ENCODE assay signal across 12 cellular contexts in genomic region chrX:13074297-13075262, GRCh38. TPM values are rescaled to one million over a fixed set of nuclear protein-coding genes. Genes with fewer than 3 reads are reported as not detected.
DNase-seq lines count a peak whose midpoint lies in the region; ATAC-seq, FAIRE-seq and TF ChIP-seq lines count a peak whose summit lies in the region.
"Had no signal": no experiment of that assay in that cellular context is flagged by ENCODE, and none has a peak within 500 bp of the region (broad histone marks: within the 10 kb centered on the region; RNA-seq: fewer than 3 reads in every experiment).

No MANE protein-coding gene starts in this region.

- H2AFZ ChIP-seq in SK-N-SH (ENCODE audit: low read depth), result 0 out of 2 replicates have a peak overlapping the region, but pooled peaks have one; percentile 10

- ATAC-seq in SK-N-SH treated with all-trans-retinoic acid at 6 μM for 48 hours (no peak), GM21737 (IDR thresholded peaks at IDR 0.05; ENCODE audit: unreplicated experiment) (peak; percentile 77), HG03558 (IDR thresholded peaks at IDR 0.05; ENCODE audit: extremely low read depth, unreplicated experiment) (peak; percentile 72)
- peak; percentile 92 to 99 for ATAC-seq in naive thymus-derived CD8-positive, alpha-beta T cell
- ATAC-seq: left colon had no signal

- no peaks in the 10 kb centered on the region for H3K9me2 ChIP-seq in SK-N-SH

- no peak overlapping the region for H3K9ac ChIP-seq in SK-N-SH

- no peak for FAIRE-seq in D721Med (lab: Jason Lieb, UNC)

- peaks cover 14% of the 10 kb centered on the region for H3F3A ChIP-seq in SK-N-SH (replicated peaks; ENCODE audit: insufficient read depth)

- no peaks in the 10 kb centered on the region for H4K20me1 ChIP-seq in SK-N-SH (ENCODE audit: insufficient read depth)

- no peak for TF ChIP-seq POLR2A in lower leg skin (IDR thresholded peaks at IDR 0.05)

- 61% methylated on average over 9 of the region's 9 CpGs for WGBS in SK-N-SH (ENCODE audit: low lambda C conversion rate)
- WGBS in lower leg skin, 2 donors, result 80 to 86% methylated on average over 9 of the region's 9 CpGs

- POLR2A ChIA-PET in SK-N-SH (lab: Yijun Ruan, JAX), result no interaction called here
- POLR2A ChIA-PET in naive thymus-derived CD8-positive, alpha-beta T cell (lab: Charles Lee), result interaction anchor here (0.9 to 20.9 kb wide), 12 partner anchors 10 to 118 kb away, joined by 3 to 1055 read pairs (median 6); partner anchors contain the start of gene TMSB4X

- no peak for TF ChIP-seq CTCF in SK-N-SH (IDR thresholded peaks at IDR 0.05)
- TF ChIP-seq CTCF in lower leg skin (IDR thresholded peaks at IDR 0.05), result no peak
- TF ChIP-seq CTCF in D721Med (IDR thresholded peaks at IDR 0.05; ENCODE audit: insufficient read depth, missing control alignments), result no peak

- H3K9me3 Mint-ChIP-seq in naive thymus-derived CD8-positive, alpha-beta T cell, result peaks cover 0 to 18% (median 0%) of the 10 kb centered on the region in 9 donors

- no peaks in the 10 kb centered on the region for H3K9me3 ChIP-seq in SK-N-SH

- H3K27ac Mint-ChIP-seq in naive thymus-derived CD8-positive, alpha-beta T cell, result peak overlapping the region; percentile 84 to 98 (median 92)

- peaks cover 13 to 57% (median 53%) of the 10 kb centered on the region in 4 donors for H3K4me1 Mint-ChIP-seq in naive thymus-derived CD8-positive, alpha-beta T cell

- TF ChIP-seq EP300 in SK-N-SH (IDR thresholded peaks at IDR 0.05; ENCODE audit: borderline replicate concordance in 1 of 2, low read depth in 1 of 2, low read length in 1 of 2), result no peak

- no peak overlapping the region for H3K4me2 ChIP-seq in SK-N-SH

- DNase-seq in SK-N-SH, result no peak
- peak in 2 of 10 donors; percentile 52 to 56 for DNase-seq in naive thymus-derived CD8-positive, alpha-beta T cell
- DNase-seq in epidermal melanocyte (ENCODE audit: insufficient read length, low spot score), result no peak
- no peak for DNase-seq in lower leg skin (ENCODE audit: low spot score in 2 of 2)
- no peak for DNase-seq in D721Med (ENCODE audit: insufficient read length, low spot score)
- DNase-seq: H7, left colon had no signal

- H3K4me3 ChIP-seq in SK-N-SH (ENCODE audit: low read depth in 2 of 2, low read length in 1 of 2) (no peak overlapping the region), lower leg skin (ENCODE audit: low read depth, poor library complexity, severe bottlenecking) (no peak overlapping the region)

- intact Hi-C loops in lower leg skin (cut with DNase I; ENCODE audit: low total_unique reads), result no loop called here

- no peaks in the 10 kb centered on the region for H3K79me2 ChIP-seq in SK-N-SH (ENCODE audit: insufficient read depth)

- TF ChIP-seq RAD21 in SK-N-SH (IDR thresholded peaks at IDR 0.05; ENCODE audit: low read length), result no peak

- H3K4me3 Mint-ChIP-seq in naive thymus-derived CD8-positive, alpha-beta T cell, result peak overlapping the region in 9 of 10 donors; percentile 1 to 72 (median 42)

- H3K36me3 Mint-ChIP-seq in naive thymus-derived CD8-positive, alpha-beta T cell, result peaks cover 0 to 7% (median 0%) of the 10 kb centered on the region in 3 donors

- H3K27me3 Mint-ChIP-seq in naive thymus-derived CD8-positive, alpha-beta T cell, result no peaks in the 10 kb centered on the region

- no peaks in the 10 kb centered on the region for H3K36me3 ChIP-seq in SK-N-SH (replicated peaks in 1 of 2; ENCODE audit: control insufficient read depth in 1 of 2, insufficient read depth in 2 of 2, low read length in 1 of 2)

- H3K27me3 ChIP-seq in SK-N-SH (ENCODE audit: insufficient read depth), result no peaks in the 10 kb centered on the region

- CTCF ChIA-PET in SK-N-SH (lab: Yijun Ruan, JAX), result no interaction called here

- no peak overlapping the region for H3K27ac ChIP-seq in SK-N-SH (ENCODE audit: low read depth in 2 of 2, low read length in 1 of 2)
- H3K27ac ChIP-seq: 22Rv1 had no signal

- 0 out of 4 replicates have a peak, but pooled peaks cover 0 to 7% of the 10 kb centered on the region in 2 experiments for H3K4me1 ChIP-seq in SK-N-SH (ENCODE audit: control insufficient read depth in 1 of 2, insufficient read depth in 2 of 2, low read depth in 1 of 2, low read length in 1 of 2)

TF ChIP-seq in SK-N-SH, 30 proteins besides CTCF, POLR2A, EP300 and RAD21 (continues in another document):
- TF ChIP-seq GABPA (IDR thresholded peaks at IDR 0.05; ENCODE audit: low read depth), result no peak
- no peak for TF ChIP-seq TAF1 (IDR thresholded peaks at IDR 0.05; ENCODE audit: borderline replicate concordance, low read depth, low read length)
- TF ChIP-seq ELF1 (IDR thresholded peaks at IDR 0.05), result no peak
- TF ChIP-seq POLR2AphosphoS5 (IDR thresholded peaks at IDR 0.05; ENCODE audit: low read depth, low read length), result no peak
- no peak for TF ChIP-seq FOSL2 (IDR thresholded peaks at IDR 0.05; ENCODE audit: borderline replicate concordance, low read depth)
- no peak for TF ChIP-seq SIN3A (IDR thresholded peaks at IDR 0.05; ENCODE audit: borderline replicate concordance, low read depth, low read length)
- no peak for TF ChIP-seq ZBTB33 (IDR thresholded peaks at IDR 0.05; ENCODE audit: borderline replicate concordance, low read depth)
- no peak for TF ChIP-seq FOXM1 (IDR thresholded peaks at IDR 0.05; ENCODE audit: low read depth)
- TF ChIP-seq RXRA (IDR thresholded peaks at IDR 0.05; ENCODE audit: borderline replicate concordance, low read depth), result no peak
- no peak for TF ChIP-seq USF1 (IDR thresholded peaks at IDR 0.05; ENCODE audit: borderline replicate concordance, low read depth)

TF ChIP-seq in SK-N-SH treated with all-trans-retinoic acid at 6 μM for 48 hours, 23 proteins besides CTCF, POLR2A, EP300 and RAD21 (continues in another document):
- TF ChIP-seq ZNF8 (CRISPR knock-in tag; IDR thresholded peaks at IDR 0.05) (no peak), SNAI2 (CRISPR knock-in tag; IDR thresholded peaks at IDR 0.05) (no peak), ZNF70 (CRISPR knock-in tag; IDR thresholded peaks at IDR 0.05) (no peak), TSHZ2 (CRISPR knock-in tag; IDR thresholded peaks at IDR 0.05) (no peak), ZFP30 (CRISPR knock-in tag; IDR thresholded peaks at IDR 0.05) (no peak), TOX (CRISPR knock-in tag; IDR thresholded peaks at IDR 0.05; ENCODE audit: borderline replicate concordance) (no peak), ZFP3 (CRISPR knock-in tag; IDR thresholded peaks at IDR 0.05) (no peak), RARB (CRISPR knock-in tag; IDR thresholded peaks at IDR 0.05) (no peak), BACH2 (CRISPR knock-in tag; IDR thresholded peaks at IDR 0.05; ENCODE audit: borderline replicate concordance) (no peak), ZNF565 (CRISPR knock-in tag; conservative IDR thresholded peaks at IDR 0.05; ENCODE audit: low read depth) (no peak), POU6F1 (CRISPR knock-in tag; IDR thresholded peaks at IDR 0.05; ENCODE audit: borderline replicate concordance, low read depth) (no peak), TCF4 (CRISPR knock-in tag; IDR thresholded peaks at IDR 0.05; ENCODE audit: borderline replicate concordance) (no peak)

RNA-seq across cellular contexts. Expression of gene FAM9C, which starts 30.2 kb away (rescaled TPM):
- 1.9 and 2.6 TPM in 2 replicates for polyA plus RNA-seq in SK-N-SH (2012; rRNA removed)
- polyA plus RNA-seq in SK-N-SH (2012; cell fraction: cytosol; rRNA removed), result 2.4 and 2.5 TPM in 2 replicates
- 3.1 and 6.2 TPM in 2 replicates for polyA plus RNA-seq in SK-N-SH (2012; cell fraction: nucleus; rRNA removed)
- not detected for total RNA-seq in naive thymus-derived CD8-positive, alpha-beta T cell
- not detected for polyA plus RNA-seq in naive thymus-derived CD8-positive, alpha-beta T cell
- not detected for total RNA-seq in lower leg skin
- total RNA-seq: NCI-H460 had no signal
